In genomic region chr2:121075641-121076500, GRCh38 we compare ENCODE assay signal across 10 cellular contexts.
DNase-seq lines count a peak whose midpoint lies in the region; ATAC-seq, FAIRE-seq and TF ChIP-seq lines count a peak whose summit lies in the region.
"Had no signal": no experiment of that assay in that cellular context is flagged by ENCODE, and none has a peak within 500 bp of the region (broad histone marks: within the 10 kb centered on the region; RNA-seq: fewer than 3 reads in every experiment).

No MANE protein-coding gene starts in this region.

- H3K79me1 ChIP-seq in mesendoderm (ENCODE audit: low read length) = no peaks in the 10 kb centered on the region

- H3K27ac ChIP-seq in HUES64 (ENCODE audit: low read depth, low read length) (no peak overlapping the region), astrocyte (ENCODE audit: low read depth, low read length) (peak overlapping the region; percentile 44), mesendoderm (ENCODE audit: low read depth, low read length) (no peak overlapping the region), right lobe of liver (no peak overlapping the region)

- H3K9me3 ChIP-seq in HUES64 (ENCODE audit: insufficient read depth, low read depth, low read length) = no peaks in the 10 kb centered on the region
- H3K9me3 ChIP-seq in astrocyte (ENCODE audit: insufficient read depth, low read depth, low read length) = no peaks in the 10 kb centered on the region
- H3K9me3 ChIP-seq in right lobe of liver = no peaks in the 10 kb centered on the region

- no peak overlapping the region for H4K8ac ChIP-seq in mesendoderm (ENCODE audit: low read depth, low read length)

- H3K9ac ChIP-seq in HUES64 (ENCODE audit: low read depth, low read length) (peak overlapping the region; percentile 61), astrocyte (ENCODE audit: low read length) (peak overlapping the region; percentile 81), mesendoderm (ENCODE audit: low read length) (peak overlapping the region; percentile 16)

- no peaks in the 10 kb centered on the region for H3K36me3 Mint-ChIP-seq in astrocyte (ENCODE audit: low read depth, unreplicated experiment)

- no peak for ATAC-seq in activated CD4-positive, CD25-positive, alpha-beta regulatory T cell treated with anti-CD3 and anti-CD28 coated beads, Interleukin-2, amount 50 U/mL, for 24 hours
- ATAC-seq in right lobe of liver (no peak), HG03378 (IDR thresholded peaks at IDR 0.05; ENCODE audit: unreplicated experiment) (no peak)

- peak overlapping the region; percentile 96 for H3K27ac Mint-ChIP-seq in astrocyte (ENCODE audit: unreplicated experiment)

- H3K4me3 Mint-ChIP-seq in astrocyte (ENCODE audit: unreplicated experiment) = no peak overlapping the region

- H3K4me1 ChIP-seq in HUES64 (ENCODE audit: insufficient read depth, low read length) (peaks cover 11% of the 10 kb centered on the region), astrocyte (ENCODE audit: insufficient read depth, low read length) (peaks cover 12% of the 10 kb centered on the region), mesendoderm (ENCODE audit: control insufficient read depth, low read depth, low read length) (peaks cover 1% of the 10 kb centered on the region), right lobe of liver (no peaks in the 10 kb centered on the region)

- peaks cover 11% of the 10 kb centered on the region for H3K4me1 Mint-ChIP-seq in astrocyte (ENCODE audit: low read depth, unreplicated experiment)

- H2BK15ac ChIP-seq in mesendoderm (replicated peaks; ENCODE audit: low read depth) = no peak overlapping the region

- peak overlapping the region; percentile 31 for H2AFZ ChIP-seq in astrocyte (ENCODE audit: low read depth, low read length)

- DNase-seq in AG09309 (ENCODE audit: low read depth) (no peak), astrocyte (ENCODE audit: low read depth) (no peak), mesendoderm (peak; percentile 26), NCI-H1436 treated with DMSO at 0.1 percent for 48 hours (lab: John Stamatoyannopoulos, UW) (no peak), right lobe of liver (no peak)
- DNase-seq: activated naive CD4-positive, alpha-beta T cell treated with Interleukin-2 at 50 U/mL for 16 hours had no signal

- TF ChIP-seq POLR2A in right lobe of liver (IDR thresholded peaks at IDR 0.05) = no peak

- peak overlapping the region; percentile 72 for H3K56ac ChIP-seq in mesendoderm (ENCODE audit: low read length)

- H3K79me2 ChIP-seq in astrocyte (ENCODE audit: insufficient read depth, low read length) (no peaks in the 10 kb centered on the region), mesendoderm (ENCODE audit: control insufficient read depth, insufficient read depth, low read length) (no peaks in the 10 kb centered on the region)

- WGBS in HUES64 = 25% methylated on average over 17 of the region's 19 CpGs
- WGBS in mesendoderm (ENCODE audit: extremely low coverage, insufficient coverage, low lambda C conversion rate) = no CpG with 5 or more reads among the region's 19 CpGs
- WGBS in right lobe of liver (ENCODE audit: insufficient coverage, low coverage, low lambda C conversion rate, missing lambda C conversion rate) = 7% methylated on average over 9 of the region's 19 CpGs

- peaks cover 34% of the 10 kb centered on the region for H3K27me3 Mint-ChIP-seq in astrocyte (ENCODE audit: low read depth, unreplicated experiment)

- peaks cover 37% of the 10 kb centered on the region for H3K27me3 ChIP-seq in HUES64 (ENCODE audit: insufficient read depth, low read length)
- H3K27me3 ChIP-seq in astrocyte (ENCODE audit: insufficient read depth, low read length) = peaks cover 3% of the 10 kb centered on the region
- H3K27me3 ChIP-seq in mesendoderm (ENCODE audit: insufficient read depth, low read length, poor library complexity) = no peaks in the 10 kb centered on the region
- H3K27me3 ChIP-seq in right lobe of liver = no peaks in the 10 kb centered on the region

- no peak overlapping the region for H4K5ac ChIP-seq in mesendoderm (ENCODE audit: low read length)

- no peak overlapping the region for H3K23ac ChIP-seq in mesendoderm (ENCODE audit: low read length)

- FAIRE-seq in astrocyte (lab: Jason Lieb, UNC) = no peak
- FAIRE-seq: D721Med had no signal

- H4K20me1 ChIP-seq in astrocyte (ENCODE audit: insufficient read depth, low read length) = peaks cover 3% of the 10 kb centered on the region

- H2BK120ac ChIP-seq in mesendoderm (ENCODE audit: low read depth, low read length) = no peak overlapping the region

- no peak overlapping the region for H2BK5ac ChIP-seq in mesendoderm (ENCODE audit: low read length)

- intact Hi-C loops in right lobe of liver (cut with DNase I) = loop anchor here in 1 of 2 donors (5.0 kb wide), 1 partner anchor 384 kb away; no protein-coding TSS in a partner anchor

- H3K9me3 Mint-ChIP-seq in astrocyte (ENCODE audit: unreplicated experiment) = no peaks in the 10 kb centered on the region

- H2AK5ac ChIP-seq in mesendoderm (ENCODE audit: low read length) = no peak overlapping the region

- H3K4me2 ChIP-seq in astrocyte (ENCODE audit: low read length) (peak overlapping the region; percentile 80), mesendoderm (ENCODE audit: low read length) (peak overlapping the region; percentile 16)

- TF ChIP-seq CTCF in AG09309 (IDR thresholded peaks at IDR 0.05; ENCODE audit: control insufficient read depth, insufficient read depth, low read depth, low read length, missing control alignments) = no peak
- TF ChIP-seq CTCF in astrocyte (IDR thresholded peaks at IDR 0.05; ENCODE audit: insufficient read depth, low read depth, low read length) = no peak
- no peak for TF ChIP-seq CTCF in right lobe of liver (IDR thresholded peaks at IDR 0.05)

- peak overlapping the region; percentile 27 for H3K4me3 ChIP-seq in AG09309 (ENCODE audit: control insufficient read depth, low read depth, low read length)
- peak overlapping the region; percentile 46 for H3K4me3 ChIP-seq in HUES64 (ENCODE audit: low read length)
- H3K4me3 ChIP-seq in astrocyte (ENCODE audit: insufficient read depth, low read depth, low read length) = peak overlapping the region; percentile 40
- no peak overlapping the region for H3K4me3 ChIP-seq in mesendoderm (ENCODE audit: low read length)
- no peak overlapping the region for H3K4me3 ChIP-seq in right lobe of liver

- H3K18ac ChIP-seq in mesendoderm (ENCODE audit: low read length) = peak overlapping the region; percentile 39

- H3K36me3 ChIP-seq in HUES64 (ENCODE audit: insufficient read depth, low read length) = no peaks in the 10 kb centered on the region
- no peaks in the 10 kb centered on the region for H3K36me3 ChIP-seq in astrocyte (ENCODE audit: insufficient read depth, low read length)
- H3K36me3 ChIP-seq in mesendoderm (ENCODE audit: control insufficient read depth, insufficient read depth, low read length) = no peaks in the 10 kb centered on the region
- no peaks in the 10 kb centered on the region for H3K36me3 ChIP-seq in right lobe of liver

- no peak overlapping the region for H3K4ac ChIP-seq in mesendoderm (ENCODE audit: low read depth, low read length)

Comparison
In these comparisons a context has a peak if more than half of its experiments do, and no peak if none do; other contexts are left out.
1. H3K4me3 ChIP-seq: peak in AG09309 (single experiment), HUES64 (single experiment) and astrocyte (single experiment); none in mesendoderm (single experiment) and right lobe of liver (0 of 3).
2. H3K9ac ChIP-seq: peak in every context shown above with its lines; median percentile 81 in astrocyte; 61 in HUES64; 16 in mesendoderm.